In genomic region chr12:101759396-101760047, GRCh38 we compare ENCODE assay signal across 8 cellular contexts. TPM values are rescaled to one million over a fixed set of nuclear protein-coding genes. Genes with fewer than 3 reads are reported as not detected.
DNase-seq lines count a peak whose midpoint lies in the region; ATAC-seq and TF ChIP-seq lines count a peak whose summit lies in the region.

No MANE protein-coding gene starts in this region.

- intact Hi-C loops in HCT116 (cut with micrococcal nuclease) (loop anchor here (1.0 to 5.0 kb wide), 3 partner anchors 87 to 345 kb away; no protein-coding TSS in a partner anchor), Panc1 (cut with micrococcal nuclease; ENCODE audit: unreplicated experiment) (loop anchor here (5.0 kb wide), 1 partner anchor 347 kb away; no protein-coding TSS in a partner anchor), psoas muscle (cut with DNase I) (no loop called here)

- H3K4me1 ChIP-seq in DOHH2 (ENCODE audit: control insufficient read depth, low read length): peaks cover 8% of the 10 kb centered on the region
- H3K4me1 ChIP-seq in HCT116 (ENCODE audit: control insufficient read depth in 1 of 2, insufficient read depth in 2 of 2, low read length in 2 of 2): no peaks in the 10 kb centered on the region
- H3K4me1 ChIP-seq in Panc1 (ENCODE audit: control insufficient read depth, insufficient read depth, low read length): no peaks in the 10 kb centered on the region
- H3K4me1 ChIP-seq in psoas muscle: no peaks in the 10 kb centered on the region

- ATAC-seq in HCT116 (peak; percentile 80), Panc1 (peak; percentile 79), esophagus mucosa (peak; percentile 37), psoas muscle (peak in 2 of 4 donors; percentile 57 to 68), HG03565 (IDR thresholded peaks at IDR 0.05; ENCODE audit: unreplicated experiment) (no peak)

- POLR2A ChIA-PET in HCT116 (lab: Charles Lee): no interaction called here
- POLR2A ChIA-PET in Panc1 (lab: Charles Lee): interaction anchor here (0.6 to 0.7 kb wide), 3 partner anchors 13 to 120 kb away, joined by 7 to 14 read pairs (median 10); no protein-coding TSS in a partner anchor

- H3K4me2 ChIP-seq in DOHH2 (ENCODE audit: low read length) (no peak overlapping the region), HCT116 (ENCODE audit: low read length) (no peak overlapping the region)

- H3K36me3 ChIP-seq in DOHH2 (ENCODE audit: control insufficient read depth, low read length): peaks cover 12% of the 10 kb centered on the region
- peaks cover 0 to 10% of the 10 kb centered on the region in 2 experiments; a peak in 2 of 4 replicates for H3K36me3 ChIP-seq in HCT116 (ENCODE audit: control insufficient read depth in 1 of 2, insufficient read depth in 2 of 2, low read length in 2 of 2)
- no peaks in the 10 kb centered on the region for H3K36me3 ChIP-seq in Panc1 (ENCODE audit: control insufficient read depth, insufficient read depth, low read length)
- peaks cover 0 to 93% of the 10 kb centered on the region in 2 donors for H3K36me3 ChIP-seq in psoas muscle (ENCODE audit: insufficient read depth in 1 of 2, low read depth in 1 of 2)

- no peak overlapping the region for H3K27ac ChIP-seq in DOHH2 (ENCODE audit: low read depth, low read length)
- no peak overlapping the region for H3K27ac ChIP-seq in HCT116 (ENCODE audit: low read depth, low read length)
- no peak overlapping the region for H3K27ac ChIP-seq in Panc1 (ENCODE audit: low read length)
- no peak overlapping the region for H3K27ac ChIP-seq in psoas muscle

- H3K27me3 Mint-ChIP-seq in activated naive CD8-positive, alpha-beta T cell treated with anti-CD3 and anti-CD28 coated beads for 36 hours: no peaks in the 10 kb centered on the region

- H3F3A ChIP-seq in DOHH2 (ENCODE audit: control insufficient read depth, insufficient read depth): no peaks in the 10 kb centered on the region; the same call in 1 of the 2 replicates

- CTCF ChIA-PET in HCT116 (lab: Charles Lee): interaction anchor here (0.5 to 1.8 kb wide), 14 partner anchors 9 to 352 kb away, joined by 3 to 11 read pairs (median 4); partner anchors contain the start of gene ARL1
- CTCF ChIA-PET in Panc1 (lab: Charles Lee): interaction anchor here (0.6 to 0.8 kb wide), 7 partner anchors 17 to 393 kb away, joined by 3 to 7 read pairs (median 4); no protein-coding TSS in a partner anchor

- BruUV-seq in HCT116 (replicated peaks; lab: Mats Ljungman, UMichigan) (no TSS peak), Panc1 (replicated peaks; lab: Mats Ljungman, UMichigan) (no TSS peak)

- no peak overlapping the region for H3K4me3 Mint-ChIP-seq in activated naive CD8-positive, alpha-beta T cell treated with anti-CD3 and anti-CD28 coated beads for 36 hours

- no peaks in the 10 kb centered on the region for H3K9me3 Mint-ChIP-seq in activated naive CD8-positive, alpha-beta T cell treated with anti-CD3 and anti-CD28 coated beads for 36 hours

- TF ChIP-seq POLR2A in HCT116 (IDR thresholded peaks at IDR 0.05; ENCODE audit: borderline replicate concordance, extremely low read depth, insufficient read depth, insufficient read length): no peak

- H4K20me1 ChIP-seq in DOHH2 (ENCODE audit: control insufficient read depth, insufficient read depth, low read depth, low read length): no peaks in the 10 kb centered on the region
- 0 out of 2 replicates have a peak, but pooled peaks cover 1% of the 10 kb centered on the region for H4K20me1 ChIP-seq in HCT116 (ENCODE audit: insufficient read depth)

- no peak overlapping the region for H2AFZ ChIP-seq in HCT116 (ENCODE audit: low read depth, low read length, poor library complexity, severe bottlenecking)

- TF ChIP-seq RAD21 in HCT116 (IDR thresholded peaks at IDR 0.05; ENCODE audit: low read depth): peak; percentile 75

- TF ChIP-seq CTCF in DOHH2 (IDR thresholded peaks at IDR 0.05; ENCODE audit: low read depth, low read length, poor library complexity, severe bottlenecking): peak; percentile 83
- TF ChIP-seq CTCF in HCT116 (IDR thresholded peaks at IDR 0.05 in 2 of 3, conservative IDR thresholded peaks at IDR 0.05 in 1 of 3; ENCODE audit: borderline replicate concordance in 1 of 3, insufficient read depth in 1 of 3, low read depth in 2 of 3, low read length in 2 of 3): peak; percentile 68 to 78 (median 72)
- TF ChIP-seq CTCF in Panc1 (IDR thresholded peaks at IDR 0.05): peak; percentile 84
- TF ChIP-seq CTCF in psoas muscle (IDR thresholded peaks at IDR 0.05): peak; percentile 59

- no peak overlapping the region for H3K27ac Mint-ChIP-seq in activated naive CD8-positive, alpha-beta T cell treated with anti-CD3 and anti-CD28 coated beads for 36 hours

- H3K9ac ChIP-seq in HCT116 (ENCODE audit: low read length): no peak overlapping the region

- H3K4me3 ChIP-seq in DOHH2 (ENCODE audit: low read length) (no peak overlapping the region), HCT116 (replicated peaks in 1 of 2; ENCODE audit: low read depth in 1 of 2, low read length in 2 of 2) (no peak overlapping the region), Panc1 (ENCODE audit: low read depth in 2 of 2, low read length in 2 of 2) (no peak overlapping the region), psoas muscle (no peak overlapping the region)

- WGBS in psoas muscle, 3 donors: 66 to 70% (median 67%) methylated on average over 5 of the region's 5 CpGs

- H3K9me2 ChIP-seq in DOHH2 (replicated peaks; ENCODE audit: control insufficient read depth, low read length) (no peaks in the 10 kb centered on the region), HCT116 (ENCODE audit: insufficient read depth) (no peaks in the 10 kb centered on the region)

- RAD21 ChIA-PET in HCT116 (lab: Charles Lee; ENCODE audit: low non-redundant PET in 1 of 2, low total read pairs in 2 of 2, uncharacterized antibody in 2 of 2, unreplicated experiment in 2 of 2): interaction anchor here (0.6 kb wide), 2 partner anchors 31 to 70 kb away, joined by 3 to 4 read pairs; no protein-coding TSS in a partner anchor

- no peaks in the 10 kb centered on the region for H3K27me3 ChIP-seq in DOHH2 (ENCODE audit: control insufficient read depth, low read length)
- H3K27me3 ChIP-seq in HCT116 (ENCODE audit: insufficient read depth, low read length): no peaks in the 10 kb centered on the region
- no peaks in the 10 kb centered on the region for H3K27me3 ChIP-seq in Panc1 (ENCODE audit: control insufficient read depth, insufficient read depth, low read length)
- no peaks in the 10 kb centered on the region for H3K27me3 ChIP-seq in psoas muscle (ENCODE audit: insufficient read depth in 3 of 3, low read length in 2 of 3)

- no peaks in the 10 kb centered on the region for H3K79me2 ChIP-seq in DOHH2 (ENCODE audit: control insufficient read depth, low read length)
- no peaks in the 10 kb centered on the region for H3K79me2 ChIP-seq in HCT116 (ENCODE audit: insufficient read depth, low read length)

- H3K9me3 ChIP-seq in DOHH2 (ENCODE audit: control insufficient read depth, insufficient read depth, low read length): no peaks in the 10 kb centered on the region
- no peaks in the 10 kb centered on the region for H3K9me3 ChIP-seq in HCT116 (ENCODE audit: control insufficient read depth in 1 of 2, insufficient read depth in 1 of 2, low read depth in 1 of 2, low read length in 2 of 2)
- no peaks in the 10 kb centered on the region for H3K9me3 ChIP-seq in Panc1 (ENCODE audit: control insufficient read depth, insufficient read depth, low read depth, low read length)
- H3K9me3 ChIP-seq in psoas muscle: no peaks in the 10 kb centered on the region

- H3K36me3 Mint-ChIP-seq in activated naive CD8-positive, alpha-beta T cell treated with anti-CD3 and anti-CD28 coated beads for 36 hours: peaks cover 2% of the 10 kb centered on the region

- in situ Hi-C loops in Panc1 (cut with HindIII; ENCODE audit: low pct_unique_long_range_greater_than_20kb, low sequenced_read_pairs): no loop called here

- peak; percentile 13 for DNase-seq in HCT116 (ENCODE audit: low read depth, low spot score)
- no peak for DNase-seq in Panc1 (ENCODE audit: low read depth, low spot score)
- no peak for DNase-seq in psoas muscle
- DNase-seq in Ammon's horn (ENCODE audit: low spot score): no peak
- DNase-seq in activated naive CD8-positive, alpha-beta T cell treated with anti-CD3 and anti-CD28 coated beads for 36 hours: no peak

- H3K4me1 Mint-ChIP-seq in activated naive CD8-positive, alpha-beta T cell treated with anti-CD3 and anti-CD28 coated beads for 36 hours: no peaks in the 10 kb centered on the region

TF ChIP-seq in HCT116, 20 proteins besides CTCF, POLR2A, EP300 and RAD21:
- no peak for TF ChIP-seq SRF (IDR thresholded peaks at IDR 0.05; ENCODE audit: low read depth)
- TF ChIP-seq, protein P1, sequence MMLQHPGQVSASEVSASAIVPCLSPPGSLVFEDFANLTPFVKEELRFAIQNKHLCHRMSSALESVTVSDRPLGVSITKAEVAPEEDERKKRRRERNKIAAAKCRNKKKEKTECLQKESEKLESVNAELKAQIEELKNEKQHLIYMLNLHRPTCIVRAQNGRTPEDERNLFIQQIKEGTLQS (IDR thresholded peaks at IDR 0.05): no peak
- no peak for TF ChIP-seq SIN3A (IDR thresholded peaks at IDR 0.05; ENCODE audit: low read depth)
- 0 out of 2 replicates have a peak, but pooled peaks have one; percentile 37 for TF ChIP-seq CBX3 (IDR thresholded peaks at IDR 0.05; ENCODE audit: low read depth)

RNA-seq across cellular contexts. Expression of gene SYCP3, which starts 20.3 kb away (rescaled TPM):
- total RNA-seq in HCT116 (2021; ENCODE audit: unreplicated experiment): not detected
- polyA plus RNA-seq in HCT116 (2012): 0.07 TPM in 1 of 2 replicates, not detected in the other
- not detected for total RNA-seq in Panc1 (2021; ENCODE audit: unreplicated experiment)
- 0.39 TPM for polyA plus RNA-seq in Panc1 (2012; ENCODE audit: insufficient read length)
- total RNA-seq in esophagus mucosa: 0.12 TPM
- total RNA-seq in psoas muscle: under 1 TPM in 1 of 4 donors, not detected in 3; 0.28 TPM
- under 1 TPM in 2 of 3 donors, not detected in 1; 0.04 to 0.23 TPM for polyA plus RNA-seq in psoas muscle
- under 1 TPM; 0.21 to 0.22 TPM for total RNA-seq in activated naive CD8-positive, alpha-beta T cell treated with anti-CD3 and anti-CD28 coated beads for 36 hours

Comparison
In these comparisons a context has a peak if more than half of its experiments do, and no peak if none do; other contexts are left out.
1. intact Hi-C loops: an anchor here in HCT116 (1.0 to 5.0 kb wide) and Panc1 (5.0 kb wide); none called in psoas muscle.